10 cellular contexts compared by ENCODE assay signal in the genomic region with DNA sequence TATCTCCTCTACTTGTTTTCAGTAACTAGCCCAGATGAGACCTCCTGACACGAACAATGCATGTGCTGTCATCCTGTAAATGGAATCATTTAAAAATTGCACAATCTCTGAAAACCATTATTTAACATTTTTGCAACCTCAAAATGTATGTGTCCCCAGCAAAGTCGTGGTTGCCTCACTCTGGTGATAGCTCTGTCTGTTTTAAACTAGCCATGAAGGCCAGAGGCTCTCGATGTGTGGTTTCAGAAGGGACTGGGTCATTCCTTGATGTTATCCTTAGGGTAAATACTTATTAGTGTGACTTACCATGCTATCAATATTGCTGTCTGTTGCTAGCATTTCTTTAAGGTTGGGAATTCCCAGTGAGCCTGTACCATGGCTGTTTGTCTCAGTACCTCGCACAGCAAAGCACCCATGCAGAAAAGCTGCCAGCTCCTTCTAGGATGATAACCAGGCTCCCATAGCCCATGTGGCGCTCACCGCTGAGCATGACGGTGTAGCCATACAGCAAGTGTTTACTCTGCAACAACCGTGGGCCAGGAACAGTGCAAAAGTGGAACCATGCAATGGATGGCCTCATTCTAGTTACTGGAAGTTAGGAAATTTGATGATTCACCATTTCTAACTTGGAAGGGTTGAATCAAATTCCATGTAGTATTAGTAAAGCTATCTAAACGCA. TPM values are rescaled to one million over a fixed set of nuclear protein-coding genes. Genes with fewer than 3 reads are reported as not detected.
A peak's percentile ranks its signal among the peaks of the same experiment; 100 is the strongest.
DNase-seq lines count a peak whose midpoint lies in the region; ATAC-seq and TF ChIP-seq lines count a peak whose summit lies in the region.
"Had no signal": no experiment of that assay in that cellular context is flagged by ENCODE, and none has a peak within 500 bp of the region (broad histone marks: within the 10 kb centered on the region; RNA-seq: fewer than 3 reads in every experiment).

No MANE protein-coding gene starts in this region.

- H3K9me3 ChIP-seq in cardiac muscle cell (ENCODE audit: low read depth): no peaks in the 10 kb centered on the region

- H3K27ac ChIP-seq in GM23338 (ENCODE audit: low read depth) (peak overlapping the region; percentile 84), cardiac muscle cell (peak overlapping the region; percentile 70)

- H3K27me3 ChIP-seq in GM23338 (ENCODE audit: insufficient read depth) (no peaks in the 10 kb centered on the region), cardiac muscle cell (no peaks in the 10 kb centered on the region)

- H3F3A ChIP-seq in GM23338 (replicated peaks; ENCODE audit: low read depth): peaks cover 37% of the 10 kb centered on the region

- H2AFZ ChIP-seq in GM23338: peak overlapping the region; percentile 9; the same call in 1 of the 2 replicates

- H3K9me3 Mint-ChIP-seq in GM23338 (no peaks in the 10 kb centered on the region), WTC11 (no peaks in the 10 kb centered on the region)
- H3K9me3 Mint-ChIP-seq: T-helper 1 cell treated with Interleukin-12 subunit alpha and Interleukin-12 subunit beta and Interleukin-4 antibody, amounts not matched to agents 30 μg/mL and 1 μg/mL, for 36 hours had no signal

- POLR2A ChIA-PET in WTC11 (lab: Charles Lee): interaction anchor here (1.2 to 1.8 kb wide), 2 partner anchors 10 to 15 kb away, joined by 4 to 10 read pairs; a partner anchor contains a TSS

- peaks cover 10% of the 10 kb centered on the region for H3K36me3 Mint-ChIP-seq in GM23338 (ENCODE audit: low read depth)
- H3K36me3 Mint-ChIP-seq in WTC11: no peaks in the 10 kb centered on the region; the same call in 1 of the 2 replicates

- CTCF ChIA-PET in WTC11 (lab: Charles Lee): interaction anchor here (0.7 to 7.8 kb wide), 4 partner anchors 12 to 200 kb away, joined by 3 to 86 read pairs (median 6); no protein-coding TSS in a partner anchor

- peaks cover 20% of the 10 kb centered on the region for H3K79me2 ChIP-seq in GM23338 (replicated peaks; ENCODE audit: insufficient read depth)

- no peak for ATAC-seq in GM23338
- ATAC-seq in WTC11: no peak
- ATAC-seq in sciatic nerve: peak; percentile 27
- no peak for ATAC-seq in GM19023 (IDR thresholded peaks at IDR 0.05; ENCODE audit: unreplicated experiment)

- H3K4me2 ChIP-seq in GM23338: peak overlapping the region; percentile 4

- H3K27me3 Mint-ChIP-seq in GM23338 (ENCODE audit: insufficient read depth, low read depth, poor library complexity): peaks cover 17% of the 10 kb centered on the region
- H3K27me3 Mint-ChIP-seq in WTC11 (ENCODE audit: low read depth): no peaks in the 10 kb centered on the region

- DNase-seq in GM23338 (ENCODE audit: low spot score): no peak
- DNase-seq in WTC11 (ENCODE audit: low spot score): no peak
- peak in 1 of 2 donors; percentile 96 for DNase-seq in cardiac muscle cell (ENCODE audit: low read depth in 1 of 2, low spot score in 1 of 2)
- no peak for DNase-seq in sciatic nerve (ENCODE audit: low spot score)
- DNase-seq in NCI-H748 (lab: John Stamatoyannopoulos, UW; ENCODE audit: unreplicated experiment): no peak
- DNase-seq in Ammon's horn (ENCODE audit: low spot score): no peak
- DNase-seq in NCI-H446 (lab: John Stamatoyannopoulos, UW): no peak
- DNase-seq: effector CD8-positive, alpha-beta T cell had no signal

- peaks cover 59% of the 10 kb centered on the region for H3K4me1 Mint-ChIP-seq in GM23338
- H3K4me1 Mint-ChIP-seq in WTC11: peaks cover 62% of the 10 kb centered on the region

- no peaks in the 10 kb centered on the region for H3K36me3 ChIP-seq in GM23338 (ENCODE audit: insufficient read depth)
- no peaks in the 10 kb centered on the region for H3K36me3 ChIP-seq in cardiac muscle cell

- 0 out of 2 replicates have a peak overlapping the region, but pooled peaks have one; percentile 24 for H3K4me3 ChIP-seq in GM23338
- H3K4me3 ChIP-seq in cardiac muscle cell: no peak overlapping the region

- intact Hi-C loops in sciatic nerve (cut with DNase I): no loop called here

- no peaks in the 10 kb centered on the region for H3K9me2 ChIP-seq in GM23338 (ENCODE audit: insufficient read depth)

- TF ChIP-seq CTCF in GM23338 (conservative IDR thresholded peaks at IDR 0.05; ENCODE audit: low read depth in 2 of 2): no peak
- no peak for TF ChIP-seq CTCF in WTC11 (IDR thresholded peaks at IDR 0.05)
- TF ChIP-seq CTCF in cardiac muscle cell (IDR thresholded peaks at IDR 0.05; ENCODE audit: low read depth, low read length): no peak

- H3K4me1 ChIP-seq in GM23338 (ENCODE audit: insufficient read depth) (peaks cover 53% of the 10 kb centered on the region), cardiac muscle cell (ENCODE audit: low read depth) (peaks cover 22% of the 10 kb centered on the region)

- peak overlapping the region; percentile 98 for H3K27ac Mint-ChIP-seq in GM23338
- H3K27ac Mint-ChIP-seq in WTC11: peak overlapping the region; percentile 100
- H3K27ac Mint-ChIP-seq: T-helper 1 cell treated with Interleukin-12 subunit alpha and Interleukin-12 subunit beta and Interleukin-4 antibody, amounts not matched to agents 30 μg/mL and 1 μg/mL, for 36 hours had no signal

- H3K4me3 Mint-ChIP-seq in GM23338 (0 out of 3 replicates have a peak overlapping the region, but pooled peaks have one; percentile 19), WTC11 (no peak overlapping the region)
- H3K4me3 Mint-ChIP-seq: T-helper 1 cell treated with Interleukin-12 subunit alpha and Interleukin-12 subunit beta and Interleukin-4 antibody, amounts not matched to agents 30 μg/mL and 1 μg/mL, for 36 hours had no signal

- peaks cover 16% of the 10 kb centered on the region; the same call in 1 of the 2 replicates for H4K20me1 ChIP-seq in GM23338 (replicated peaks; ENCODE audit: insufficient read depth)

TF ChIP-seq in GM23338, 12 proteins besides CTCF, POLR2A, EP300 and RAD21 (continues in another document):
- TF ChIP-seq EZH2phosphoT487 (IDR thresholded peaks at IDR 0.05; ENCODE audit: unreplicated experiment) (no peak), ZNF114 (CRISPR knock-in tag; IDR thresholded peaks at IDR 0.05) (no peak)

TF ChIP-seq in WTC11, 78 proteins besides CTCF, POLR2A, EP300 and RAD21:
- TF ChIP-seq GABPB1 (CRISPR knock-in tag; IDR thresholded peaks at IDR 0.05) (peak; percentile 51; the same call in 1 of the 2 replicates), ETV6 (CRISPR knock-in tag; IDR thresholded peaks at IDR 0.05) (0 out of 2 replicates have a peak, but pooled peaks have one; percentile 11)
- TF ChIP-seq, protein P1, sequence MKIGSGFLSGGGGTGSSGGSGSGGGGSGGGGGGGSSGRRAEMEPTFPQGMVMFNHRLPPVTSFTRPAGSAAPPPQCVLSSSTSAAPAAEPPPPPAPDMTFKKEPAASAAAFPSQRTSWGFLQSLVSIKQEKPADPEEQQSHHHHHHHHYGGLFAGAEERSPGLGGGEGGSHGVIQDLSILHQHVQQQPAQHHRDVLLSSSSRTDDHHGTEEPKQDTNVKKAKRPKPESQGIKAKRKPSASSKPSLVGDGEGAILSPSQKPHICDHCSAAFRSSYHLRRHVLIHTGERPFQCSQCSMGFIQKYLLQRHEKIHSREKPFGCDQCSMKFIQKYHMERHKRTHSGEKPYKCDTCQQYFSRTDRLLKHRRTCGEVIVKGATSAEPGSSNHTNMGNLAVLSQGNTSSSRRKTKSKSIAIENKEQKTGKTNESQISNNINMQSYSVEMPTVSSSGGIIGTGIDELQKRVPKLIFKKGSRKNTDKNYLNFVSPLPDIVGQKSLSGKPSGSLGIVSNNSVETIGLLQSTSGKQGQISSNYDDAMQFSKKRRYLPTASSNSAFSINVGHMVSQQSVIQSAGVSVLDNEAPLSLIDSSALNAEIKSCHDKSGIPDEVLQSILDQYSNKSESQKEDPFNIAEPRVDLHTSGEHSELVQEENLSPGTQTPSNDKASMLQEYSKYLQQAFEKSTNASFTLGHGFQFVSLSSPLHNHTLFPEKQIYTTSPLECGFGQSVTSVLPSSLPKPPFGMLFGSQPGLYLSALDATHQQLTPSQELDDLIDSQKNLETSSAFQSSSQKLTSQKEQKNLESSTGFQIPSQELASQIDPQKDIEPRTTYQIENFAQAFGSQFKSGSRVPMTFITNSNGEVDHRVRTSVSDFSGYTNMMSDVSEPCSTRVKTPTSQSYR (CRISPR knock-in tag; IDR thresholded peaks at IDR 0.05): no peak

RNA-seq across cellular contexts. Expression of a gene that starts 2.9 kb away (rescaled TPM):
- 65.8 and 67.1 TPM in 2 replicates for total RNA-seq in GM23338 (2014; rRNA removed; shearing (Covaris generic))
- polyA plus RNA-seq in GM23338 (2016; fragmentation: Nextera tagmentation; extraction: Ambion mirVana) (42.5 and 43.9 TPM in 2 replicates), cardiac muscle cell (46.7 and 50.7 TPM in 2 replicates)
- total RNA-seq in WTC11 (2021) (45.4 to 51.4 TPM (median 47.0 TPM) in 3 replicates), cardiac muscle cell (52.5 and 64.7 TPM in 2 replicates), sciatic nerve (59.2 TPM)

RNA-seq across cellular contexts. Expression of a gene that starts 15.7 kb away (rescaled TPM):
- 25.1 and 32.9 TPM in 2 replicates for total RNA-seq in GM23338 (2014; rRNA removed; shearing (Covaris generic))
- polyA plus RNA-seq in GM23338 (2016; fragmentation: Nextera tagmentation; extraction: Ambion mirVana): 13.2 TPM in 2 replicates
- total RNA-seq in WTC11 (2021): 23.8 to 24.6 TPM (median 24.2 TPM) in 3 replicates
- 51.7 and 59.0 TPM in 2 replicates for total RNA-seq in cardiac muscle cell
- polyA plus RNA-seq in cardiac muscle cell: 33.3 and 45.5 TPM in 2 replicates
- 144 TPM for total RNA-seq in sciatic nerve
